ENCODE assay signal across 8 cellular contexts in the genomic region with DNA sequence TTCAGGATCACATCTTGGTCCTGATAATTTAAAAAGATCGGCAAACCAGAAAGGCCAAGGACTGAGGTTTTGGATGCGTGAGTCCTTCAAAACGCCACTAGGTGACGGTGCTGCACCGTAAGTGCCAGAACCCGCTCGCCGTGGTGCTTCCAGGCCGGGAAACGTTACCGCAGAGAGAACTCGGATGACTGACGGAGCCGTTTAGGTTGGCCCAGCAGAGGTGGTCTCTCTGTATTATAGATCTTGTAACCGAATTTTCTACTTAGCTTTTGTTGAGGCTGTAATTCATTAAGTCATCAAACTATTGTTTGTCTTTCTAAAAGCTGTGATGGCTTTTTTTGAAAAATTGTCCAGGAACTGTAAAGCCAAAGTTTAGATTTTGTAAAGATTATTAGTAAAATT. TPM values are rescaled to one million over a fixed set of nuclear protein-coding genes. Genes with fewer than 3 reads are reported as not detected.
A peak's percentile ranks its signal among the peaks of the same experiment; 100 is the strongest.
DNase-seq lines count a peak whose midpoint lies in the region; ATAC-seq, FAIRE-seq and TF ChIP-seq lines count a peak whose summit lies in the region.

No MANE protein-coding gene starts in this region.

- H3K27me3 ChIP-seq in HCT116 (ENCODE audit: insufficient read depth, low read length) (no peaks in the 10 kb centered on the region), right atrium auricular region (no peaks in the 10 kb centered on the region), sigmoid colon (peaks cover 0 to 4% (median 0%) of the 10 kb centered on the region in 3 donors)

- 1% methylated on average over 15 of the region's 15 CpGs for WGBS in sigmoid colon, 2 donors

- H3K4me1 ChIP-seq in HCT116 (ENCODE audit: control insufficient read depth in 1 of 2, insufficient read depth in 2 of 2, low read length in 2 of 2) = peaks cover 0 to 5% of the 10 kb centered on the region in 2 experiments; a peak in 2 of 4 replicates
- H3K4me1 ChIP-seq in right atrium auricular region = no peaks in the 10 kb centered on the region
- no peaks in the 10 kb centered on the region for H3K4me1 ChIP-seq in sigmoid colon

- H3K36me3 ChIP-seq in HCT116 (ENCODE audit: control insufficient read depth in 1 of 2, insufficient read depth in 2 of 2, low read length in 2 of 2) (no peaks in the 10 kb centered on the region), right atrium auricular region (no peaks in the 10 kb centered on the region), sigmoid colon (no peaks in the 10 kb centered on the region)

- FAIRE-seq in G401.6 (lab: Jason Lieb, UNC) = peak; percentile 74

- no peak overlapping the region for H3K9ac ChIP-seq in HCT116 (ENCODE audit: low read length)

- RAD21 ChIA-PET in HCT116 (lab: Charles Lee; ENCODE audit: low non-redundant PET in 1 of 2, low total read pairs in 2 of 2, uncharacterized antibody in 2 of 2, unreplicated experiment in 2 of 2) = no interaction called here

- peak overlapping the region; percentile 99 for H2AFZ ChIP-seq in HCT116 (ENCODE audit: low read depth, low read length, poor library complexity, severe bottlenecking)

- H3K36me3 Mint-ChIP-seq in T-cell = no peaks in the 10 kb centered on the region

- peak; percentile 99 for ATAC-seq in HCT116
- ATAC-seq in T-cell (replicated peaks in 1 of 4) = peak; percentile 66 to 72 (median 68)
- ATAC-seq in HG02970 (IDR thresholded peaks at IDR 0.05; ENCODE audit: low FRiP score, unreplicated experiment) = no peak

- no peaks in the 10 kb centered on the region for H3K9me2 ChIP-seq in HCT116 (ENCODE audit: insufficient read depth)

- H3K27ac Mint-ChIP-seq in T-cell = no peak overlapping the region

- no peak overlapping the region for H3K4me3 Mint-ChIP-seq in T-cell

- DNase-seq in HCT116 (ENCODE audit: low read depth, low spot score) (peak; percentile 73), NCI-H1092 treated with DMSO at 0.1 percent for 48 hours (lab: John Stamatoyannopoulos, UW) (peak; percentile 63), T-cell (peak; percentile 9 to 60 (median 47)), amniotic epithelial cell (ENCODE audit: low read depth) (peak; percentile 62), right atrium auricular region (ENCODE audit: low spot score) (peak; percentile 73), sigmoid colon (peak; percentile 81)

- no peaks in the 10 kb centered on the region for H3K9me3 Mint-ChIP-seq in T-cell

- no peaks in the 10 kb centered on the region for H4K20me1 ChIP-seq in HCT116 (ENCODE audit: insufficient read depth)

- peaks cover 13 to 28% of the 10 kb centered on the region in 2 donors for H3K27me3 Mint-ChIP-seq in T-cell

- H3K9me3 ChIP-seq in HCT116 (ENCODE audit: control insufficient read depth in 1 of 2, insufficient read depth in 1 of 2, low read depth in 1 of 2, low read length in 2 of 2) (no peaks in the 10 kb centered on the region), right atrium auricular region (no peaks in the 10 kb centered on the region), sigmoid colon (no peaks in the 10 kb centered on the region)

- no peak overlapping the region for H3K27ac ChIP-seq in HCT116 (ENCODE audit: low read depth, low read length)
- no peak overlapping the region for H3K27ac ChIP-seq in right atrium auricular region
- no peak overlapping the region for H3K27ac ChIP-seq in sigmoid colon

- BruUV-seq in HCT116 (replicated peaks; lab: Mats Ljungman, UMichigan) = no TSS peak

- intact Hi-C loops in HCT116 (cut with micrococcal nuclease) = loop anchor here (2.0 to 10.0 kb wide), 7 partner anchors 96 to 1682 kb away; no protein-coding TSS in a partner anchor
- intact Hi-C loops in sigmoid colon (cut with DNase I) = loop anchor here (10.0 kb wide), 1 partner anchor 100 kb away; no protein-coding TSS in a partner anchor

- peak; percentile 81 to 99 (median 98) for TF ChIP-seq CTCF in HCT116 (IDR thresholded peaks at IDR 0.05 in 2 of 3, conservative IDR thresholded peaks at IDR 0.05 in 1 of 3; ENCODE audit: borderline replicate concordance in 1 of 3, insufficient read depth in 1 of 3, low read depth in 2 of 3, low read length in 2 of 3)
- peak; percentile 78 to 98 for TF ChIP-seq CTCF in right atrium auricular region (IDR thresholded peaks at IDR 0.05)
- peak; percentile 46 to 96 (median 84) for TF ChIP-seq CTCF in sigmoid colon (IDR thresholded peaks at IDR 0.05)

- TF ChIP-seq RAD21 in HCT116 (IDR thresholded peaks at IDR 0.05; ENCODE audit: low read depth) = peak; percentile 96

- CTCF ChIA-PET in HCT116 (lab: Charles Lee) = interaction anchor here (1.1 to 1.8 kb wide), 3 partner anchors 241 to 1678 kb away, joined by 3 to 6 read pairs (median 4); no protein-coding TSS in a partner anchor
- CTCF ChIA-PET in T-cell (lab: Charles Lee) = interaction anchor here (0.5 to 1.8 kb wide), 9 partner anchors 8 to 1682 kb away, joined by 3 to 14 read pairs (median 4); no protein-coding TSS in a partner anchor

- no peaks in the 10 kb centered on the region for H3K79me2 ChIP-seq in HCT116 (ENCODE audit: insufficient read depth, low read length)

- POLR2A ChIA-PET in HCT116 (lab: Charles Lee) = no interaction called here
- POLR2A ChIA-PET in T-cell (lab: Charles Lee) = interaction anchor here in 1 of 2 donors (0.7 kb wide), 1 partner anchor 1965 kb away, joined by 4 read pairs; no protein-coding TSS in a partner anchor

- H3K4me3 ChIP-seq in HCT116 (replicated peaks in 1 of 2; ENCODE audit: low read depth in 1 of 2, low read length in 2 of 2) (no peak overlapping the region), right atrium auricular region (no peak overlapping the region), sigmoid colon (no peak overlapping the region)

- TF ChIP-seq POLR2A in HCT116 (IDR thresholded peaks at IDR 0.05; ENCODE audit: borderline replicate concordance, extremely low read depth, insufficient read depth, insufficient read length) (no peak), sigmoid colon (IDR thresholded peaks at IDR 0.05) (no peak)

- H3K4me1 Mint-ChIP-seq in T-cell = peaks cover 0 to 7% (median 6%) of the 10 kb centered on the region in 3 donors

- no peak for TF ChIP-seq EP300 in sigmoid colon (IDR thresholded peaks at IDR 0.05)

- peak overlapping the region; percentile 49 for H3K4me2 ChIP-seq in HCT116 (ENCODE audit: low read length)

TF ChIP-seq in HCT116, 20 proteins besides CTCF, POLR2A, EP300 and RAD21:
- TF ChIP-seq CEBPB (IDR thresholded peaks at IDR 0.05; ENCODE audit: low read depth) (no peak), SIN3A (IDR thresholded peaks at IDR 0.05; ENCODE audit: low read depth) (no peak), JUND (IDR thresholded peaks at IDR 0.05) (no peak), YY1 (IDR thresholded peaks at IDR 0.05; ENCODE audit: extremely low read depth, insufficient replicate concordance, low read depth, low read length) (peak; percentile 15), EZH2phosphoT487 (IDR thresholded peaks at IDR 0.05; ENCODE audit: borderline replicate concordance) (no peak), TCF7L2 (IDR thresholded peaks at IDR 0.05; ENCODE audit: borderline replicate concordance, extremely low read depth, insufficient read depth, insufficient read length) (no peak)
TF ChIP-seq in HCT116: peak in this region for 1.

RNA-seq across cellular contexts. Expression of gene ADCYAP1, which starts 39.8 kb away (rescaled TPM):
- total RNA-seq in HCT116 (2021; ENCODE audit: unreplicated experiment) (not detected), T-cell (not detected), right atrium auricular region (1 to 10 TPM in 1 of 2 donors, under 1 TPM in 1; 0.41 to 2.6 TPM), sigmoid colon (1 to 10 TPM; 1.3 to 5.6 (median 3.0) TPM)
- polyA plus RNA-seq in HCT116 (2012) = not detected in 2 replicates
- polyA plus RNA-seq in sigmoid colon = under 1 TPM in 1 of 3 donors, not detected in 2; 0.92 TPM

RNA-seq across cellular contexts. Expression of gene YES1, which starts 52.8 kb away (rescaled TPM):
- 84.5 TPM for total RNA-seq in HCT116 (2021; ENCODE audit: unreplicated experiment)
- 22.0 and 26.0 TPM in 2 replicates for polyA plus RNA-seq in HCT116 (2012)
- 10 to 100 TPM in 2 of 5 donors, 1 to 10 TPM in 3; 7.4 to 16.3 (median 8.2) TPM for total RNA-seq in T-cell
- total RNA-seq in right atrium auricular region = 10 to 100 TPM; 20.3 to 37.3 TPM
- 100 to 1,000 TPM; 105 to 146 (median 114) TPM for total RNA-seq in sigmoid colon
- 10 to 100 TPM; 27.6 to 60.6 (median 31.8) TPM for polyA plus RNA-seq in sigmoid colon
